10 cellular contexts compared by ENCODE assay signal in genomic region chr1:16375521-16376359, GRCh38. TPM values are rescaled to one million over a fixed set of nuclear protein-coding genes. Genes with fewer than 3 reads are reported as not detected.
DNase-seq lines count a peak whose midpoint lies in the region; ATAC-seq and TF ChIP-seq lines count a peak whose summit lies in the region.
"Had no signal": no experiment of that assay in that cellular context is flagged by ENCODE, and none has a peak within 500 bp of the region (broad histone marks: within the 10 kb centered on the region; RNA-seq: fewer than 3 reads in every experiment).

No MANE protein-coding gene starts in this region.

- H3K4me3 Mint-ChIP-seq in osteocyte (ENCODE audit: unreplicated experiment) = peak overlapping the region; percentile 48

- H3K27ac Mint-ChIP-seq in osteocyte (ENCODE audit: unreplicated experiment) = peak overlapping the region; percentile 95

- TF ChIP-seq EP300 in suprapubic skin (IDR thresholded peaks at IDR 0.05) = no peak

- WGBS in suprapubic skin = 57% methylated on average over 15 of the region's 15 CpGs

- peaks cover 74% of the 10 kb centered on the region for H3K4me1 Mint-ChIP-seq in osteocyte (ENCODE audit: unreplicated experiment)

- H3K27ac ChIP-seq in suprapubic skin = no peak overlapping the region
- H3K27ac ChIP-seq: testis had no signal

- no peaks in the 10 kb centered on the region for H3K36me3 ChIP-seq in suprapubic skin

- TF ChIP-seq CTCF in WI38 (IDR thresholded peaks at IDR 0.05; ENCODE audit: low read depth, low read length) (no peak), fibroblast of the aortic adventitia (IDR thresholded peaks at IDR 0.05; ENCODE audit: insufficient read depth, low read length) (no peak), osteocyte (IDR thresholded peaks at IDR 0.05) (no peak), suprapubic skin (IDR thresholded peaks at IDR 0.05) (no peak)

- no peak for TF ChIP-seq POLR2A in suprapubic skin (IDR thresholded peaks at IDR 0.05)

- no peaks in the 10 kb centered on the region for H3K27me3 Mint-ChIP-seq in osteocyte (ENCODE audit: unreplicated experiment)

- H3K4me1 ChIP-seq in suprapubic skin = peaks cover 55% of the 10 kb centered on the region

- H3K36me3 Mint-ChIP-seq in osteocyte (ENCODE audit: unreplicated experiment) = no peaks in the 10 kb centered on the region

- ATAC-seq in HG03108 (IDR thresholded peaks at IDR 0.05; ENCODE audit: unreplicated experiment) (no peak), HG03025 (IDR thresholded peaks at IDR 0.05; ENCODE audit: low FRiP score, unreplicated experiment) (no peak)

- peak; percentile 85 for DNase-seq in ELR (ENCODE audit: low read depth)
- peak; percentile 73 for DNase-seq in fibroblast of the aortic adventitia (ENCODE audit: low read depth)
- DNase-seq in osteocyte (ENCODE audit: extremely low spot score, unreplicated experiment) = no peak
- DNase-seq in suprapubic skin (ENCODE audit: low spot score in 2 of 2) = no peak
- DNase-seq in kidney tubule cell (ENCODE audit: low spot score) = no peak
- DNase-seq: NCI-H1048, testis had no signal

- H3K4me3 ChIP-seq in WI38 (ENCODE audit: low read depth, low read length) = peak overlapping the region; percentile 39
- H3K4me3 ChIP-seq in fibroblast of the aortic adventitia (ENCODE audit: low read depth, low read length) = no peak overlapping the region
- no peak overlapping the region for H3K4me3 ChIP-seq in suprapubic skin
- H3K4me3 ChIP-seq: testis had no signal

- H3K9me3 Mint-ChIP-seq in osteocyte (ENCODE audit: unreplicated experiment) = no peaks in the 10 kb centered on the region

- no peaks in the 10 kb centered on the region for H3K9me3 ChIP-seq in suprapubic skin
- H3K9me3 ChIP-seq: testis had no signal

- H3K27me3 ChIP-seq in suprapubic skin = no peaks in the 10 kb centered on the region
- H3K27me3 ChIP-seq: testis had no signal

RNA-seq across cellular contexts. Expression of gene SZRD1, which starts 8.7 kb away (rescaled TPM):
- 67.1 and 97.9 TPM in 2 replicates for total RNA-seq in fibroblast of the aortic adventitia (ENCODE audit: low replicate concordance)
- total RNA-seq in osteocyte = 141 and 143 TPM in 2 replicates
- total RNA-seq in suprapubic skin = 10 to 100 TPM; 48.0 to 59.5 (median 58.0) TPM

RNA-seq across cellular contexts. Expression of gene FBXO42, which starts 23.5 kb away (rescaled TPM):
- total RNA-seq in fibroblast of the aortic adventitia (ENCODE audit: low replicate concordance) = 16.5 and 18.6 TPM in 2 replicates
- 22.2 and 22.8 TPM in 2 replicates for total RNA-seq in osteocyte
- 10 to 100 TPM; 51.1 to 61.4 (median 55.5) TPM for total RNA-seq in suprapubic skin

Comparison
In these comparisons a context has a peak if more than half of its experiments do, and no peak if none do; other contexts are left out.
1. DNase-seq: peak in ELR (single experiment) and fibroblast of the aortic adventitia (single experiment); none in osteocyte (single experiment), suprapubic skin (0 of 2) and kidney tubule cell (single experiment).